Comparison of ENCODE assay signal across 14 cellular contexts in genomic region chr12:94994312-94994711, GRCh38. TPM values are rescaled to one million over a fixed set of nuclear protein-coding genes. Genes with fewer than 3 reads are reported as not detected.
DNase-seq lines count a peak whose midpoint lies in the region; ATAC-seq and TF ChIP-seq lines count a peak whose summit lies in the region.
"Had no signal": no experiment of that assay in that cellular context is flagged by ENCODE, and none has a peak within 500 bp of the region (broad histone marks: within the 10 kb centered on the region; RNA-seq: fewer than 3 reads in every experiment).

No MANE protein-coding gene starts in this region.

- dilution Hi-C loops in mammary epithelial cell (cut with HindIII; ENCODE audit: low sequenced_read_pairs) = no loop called here

- peak; percentile 11 for DNase-seq in Calu3
- DNase-seq in M059J (ENCODE audit: low read depth) = peak; percentile 87
- peak; percentile 86 for DNase-seq in mammary epithelial cell
- DNase-seq in kidney tubule cell (ENCODE audit: low spot score) = peak; percentile 68
- no peak for DNase-seq in vagina (ENCODE audit: extremely low spot score in 2 of 2)
- DNase-seq in activated CD4-positive, alpha-beta T cell treated with anti-CD3 and anti-CD28 coated beads, Interleukin-2, amount 50 U/mL, for 1 hour = no peak
- no peak for DNase-seq in tibial artery
- DNase-seq: activated CD4-positive, alpha-beta memory T cell treated with anti-CD3 and anti-CD28 coated beads for 36 hours; activated naive CD4-positive, alpha-beta T cell treated with anti-CD3 and anti-CD28 coated beads, Interleukin-2, amount 10 ng/mL, durations not matched to agents 7 days and 5 days; effector CD8-positive, alpha-beta T cell; NCI-H1105 treated with DMSO at 0.1 percent for 48 hours; NCI-H748 treated with DMSO at 0.1 percent for 48 hours had no signal

- no peak for ATAC-seq in HG02884 (IDR thresholded peaks at IDR 0.05; ENCODE audit: unreplicated experiment)

- peaks cover 44% of the 10 kb centered on the region for H3K36me3 Mint-ChIP-seq in Calu3 (ENCODE audit: insufficient read depth, unreplicated experiment)

- H3K4me3 Mint-ChIP-seq in Calu3 (ENCODE audit: low read depth, unreplicated experiment) = no peak overlapping the region
- H3K4me3 Mint-ChIP-seq: activated CD4-positive, alpha-beta memory T cell treated with anti-CD3 and anti-CD28 coated beads for 36 hours; activated naive CD4-positive, alpha-beta T cell treated with anti-CD3 and anti-CD28 coated beads, Interleukin-2, amount 10 ng/mL, durations not matched to agents 7 days and 5 days had no signal

- peak overlapping the region; percentile 43 for H3K4me2 ChIP-seq in mammary epithelial cell (ENCODE audit: insufficient read depth, low read depth, low read length)

- H3K9me3 Mint-ChIP-seq in Calu3 (ENCODE audit: low read depth, unreplicated experiment) = no peaks in the 10 kb centered on the region
- H3K9me3 Mint-ChIP-seq: activated CD4-positive, alpha-beta memory T cell treated with anti-CD3 and anti-CD28 coated beads for 36 hours; activated naive CD4-positive, alpha-beta T cell treated with anti-CD3 and anti-CD28 coated beads, Interleukin-2, amount 10 ng/mL, durations not matched to agents 7 days and 5 days had no signal

- TF ChIP-seq CTCF in Calu3 (IDR thresholded peaks at IDR 0.05; ENCODE audit: unreplicated experiment) (no peak), mammary epithelial cell (conservative IDR thresholded peaks at IDR 0.05 in 1 of 2, IDR thresholded peaks at IDR 0.05 in 1 of 2; ENCODE audit: extremely low read depth in 1 of 2, insufficient read depth in 1 of 2, low read depth in 1 of 2, low read length in 2 of 2) (peak in 1 of 2 donors; percentile 16), vagina (IDR thresholded peaks at IDR 0.05) (no peak), tibial artery (IDR thresholded peaks at IDR 0.05) (no peak)

- no peak overlapping the region for H2AFZ ChIP-seq in mammary epithelial cell (ENCODE audit: low read depth, low read length)

- CTCF ChIA-PET in Calu3 (lab: Charles Lee) = no interaction called here
- CTCF ChIA-PET in mammary epithelial cell (lab: Charles Lee; ENCODE audit: low non-redundant PET) = no interaction called here

- in situ Hi-C loops in mammary epithelial cell (cut with MboI; ENCODE audit: low sequenced_read_pairs in 2 of 2) = no loop called here

- no TSS peak for BruUV-seq in Calu3 (replicated peaks; lab: Mats Ljungman, UMichigan)
- no TSS peak for BruUV-seq in mammary epithelial cell (replicated peaks; lab: Mats Ljungman, UMichigan)

- peaks cover 38% of the 10 kb centered on the region for H3K79me2 ChIP-seq in mammary epithelial cell (ENCODE audit: insufficient read depth, low read length)

- intact Hi-C loops in Calu3 (cut with micrococcal nuclease; ENCODE audit: unreplicated experiment) = no loop called here
- intact Hi-C loops in mammary epithelial cell (cut with micrococcal nuclease) = no loop called here
- intact Hi-C loops in vagina (cut with DNase I) = no loop called here
- intact Hi-C loops in tibial artery (cut with DNase I; ENCODE audit: low total_unique reads) = no loop called here

- no peak overlapping the region for H3K9ac ChIP-seq in mammary epithelial cell (ENCODE audit: insufficient read depth, low read length)

- H3K27me3 ChIP-seq in mammary epithelial cell (ENCODE audit: insufficient read depth, low read length) (no peaks in the 10 kb centered on the region), vagina (no peaks in the 10 kb centered on the region), tibial artery (no peaks in the 10 kb centered on the region)

- H3K4me3 ChIP-seq in mammary epithelial cell (replicated peaks in 1 of 3; ENCODE audit: insufficient read depth in 1 of 3, low read depth in 2 of 3, low read length in 3 of 3) = no peak overlapping the region
- H3K4me3 ChIP-seq in vagina = no peak overlapping the region
- H3K4me3 ChIP-seq in tibial artery = no peak overlapping the region
- H3K4me3 ChIP-seq: skin epidermis had no signal

- H3K4me1 ChIP-seq in mammary epithelial cell (ENCODE audit: insufficient read depth, low read length) (peaks cover 12% of the 10 kb centered on the region), vagina (peaks cover 3% of the 10 kb centered on the region), tibial artery (peaks cover 0 to 4% (median 0%) of the 10 kb centered on the region in 4 donors)

- TF ChIP-seq POLR2A in vagina (IDR thresholded peaks at IDR 0.05) = no peak

- no peaks in the 10 kb centered on the region for H4K20me1 ChIP-seq in mammary epithelial cell (ENCODE audit: insufficient read depth, low read length)

- H3K27ac Mint-ChIP-seq in Calu3 (ENCODE audit: unreplicated experiment) = no peak overlapping the region
- H3K27ac Mint-ChIP-seq: activated CD4-positive, alpha-beta memory T cell treated with anti-CD3 and anti-CD28 coated beads for 36 hours; activated naive CD4-positive, alpha-beta T cell treated with anti-CD3 and anti-CD28 coated beads, Interleukin-2, amount 10 ng/mL, durations not matched to agents 7 days and 5 days had no signal

- 4% methylated on average over 2 of the region's 2 CpGs for WGBS in mammary epithelial cell (ENCODE audit: low coverage, missing lambda C conversion rate)

- H3K36me3 ChIP-seq in mammary epithelial cell (ENCODE audit: insufficient read depth, low read length) (peaks cover 14% of the 10 kb centered on the region), vagina (peaks cover 0 to 21% of the 10 kb centered on the region in 2 donors), tibial artery (peaks cover 5 to 53% (median 30%) of the 10 kb centered on the region in 3 donors)

- H3K4me1 Mint-ChIP-seq in Calu3 (ENCODE audit: low read depth, unreplicated experiment) = peaks cover 11% of the 10 kb centered on the region

- no peaks in the 10 kb centered on the region for H3K27me3 Mint-ChIP-seq in Calu3 (ENCODE audit: unreplicated experiment)
- H3K27me3 Mint-ChIP-seq: activated CD4-positive, alpha-beta memory T cell treated with anti-CD3 and anti-CD28 coated beads for 36 hours; activated naive CD4-positive, alpha-beta T cell treated with anti-CD3 and anti-CD28 coated beads, Interleukin-2, amount 10 ng/mL, durations not matched to agents 7 days and 5 days had no signal

- H3K9me3 ChIP-seq in mammary epithelial cell (replicated peaks; ENCODE audit: insufficient read depth, low read length) (no peaks in the 10 kb centered on the region), vagina (no peaks in the 10 kb centered on the region), tibial artery (no peaks in the 10 kb centered on the region)

- H3K27ac ChIP-seq in mammary epithelial cell (ENCODE audit: insufficient read depth, low read depth, low read length) (peak overlapping the region; percentile 34), vagina (no peak overlapping the region), tibial artery (no peak overlapping the region)
- H3K27ac ChIP-seq: skin epidermis had no signal

RNA-seq across cellular contexts. Expression of gene NDUFA12, which starts 9.2 kb away (rescaled TPM):
- 157 and 165 TPM in 2 replicates for total RNA-seq in Calu3 (2022)
- 249 and 426 TPM in 2 replicates for total RNA-seq in M059J (2014; rRNA removed; shearing (Covaris generic))
- 100 to 1,000 TPM in 1 of 2 donors, 10 to 100 TPM in 1; 64.0 to 115 TPM for total RNA-seq in mammary epithelial cell
- 129 TPM for polyA plus RNA-seq in mammary epithelial cell
- polyA minus RNA-seq in mammary epithelial cell = 85.5 TPM
- 79.3 TPM for total RNA-seq in vagina

Comparison
In these comparisons a context has a peak if more than half of its experiments do, and no peak if none do; other contexts are left out.
1. DNase-seq: peak in Calu3 (single experiment), M059J (single experiment), mammary epithelial cell (single experiment) and kidney tubule cell (single experiment); none in vagina (0 of 2), activated CD4-positive, alpha-beta T cell treated with anti-CD3 and anti-CD28 coated beads, Interleukin-2, amount 50 U/mL, for 1 hour (single experiment) and tibial artery (0 of 2).